In the genomic region with DNA sequence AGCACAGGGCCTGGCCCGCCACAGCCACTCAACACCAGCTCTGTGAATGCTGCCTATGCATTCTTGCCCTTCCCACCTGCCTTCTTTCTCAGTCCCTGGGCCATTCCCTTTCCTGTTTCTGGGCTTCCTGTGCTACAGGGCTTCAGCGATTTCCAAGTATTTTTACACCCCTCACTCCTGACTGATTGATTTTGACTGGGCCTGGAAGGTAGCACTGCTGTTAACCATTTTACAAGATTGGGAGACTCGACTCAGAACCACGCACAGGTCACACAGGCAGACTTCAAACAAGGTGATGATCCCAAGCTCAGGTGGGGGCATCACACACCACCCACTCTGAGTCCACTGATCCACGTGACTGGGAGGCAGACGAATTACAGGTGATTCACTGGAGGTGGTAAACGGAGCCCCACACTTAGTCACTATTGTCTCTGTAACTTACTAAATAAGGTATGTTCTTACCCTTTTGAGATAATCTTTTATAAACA, we compare ENCODE assay signal across 13 cellular contexts. TPM values are rescaled to one million over a fixed set of nuclear protein-coding genes. Genes with fewer than 3 reads are reported as not detected.
DNase-seq lines count a peak whose midpoint lies in the region; ATAC-seq and TF ChIP-seq lines count a peak whose summit lies in the region.
"Had no signal": no experiment of that assay in that cellular context is flagged by ENCODE, and none has a peak within 500 bp of the region (broad histone marks: within the 10 kb centered on the region; RNA-seq: fewer than 3 reads in every experiment).

No MANE protein-coding gene starts in this region.

- peak overlapping the region; percentile 60 for H3K4me3 Mint-ChIP-seq in Calu3 (ENCODE audit: low read depth, unreplicated experiment)
- H3K4me3 Mint-ChIP-seq in nephron progenitor cell, result peak overlapping the region; percentile 8
- H3K4me3 Mint-ChIP-seq in activated CD8-positive, alpha-beta T cell treated with anti-CD3 and anti-CD28 coated beads for 36 hours, result no peak overlapping the region
- H3K4me3 Mint-ChIP-seq in activated T-helper 2 cell treated with anti-CD3 and anti-CD28 coated beads, Interferon-gamma antibody, Interleukin-2, Interleukin-4, amounts not matched to agents 10 μg/mL and 5 μg/mL and 100 μg/mL, durations not matched to agents 14 hours and 24 hours and 36 hours (ENCODE audit: low read depth), result no peak overlapping the region
- H3K4me3 Mint-ChIP-seq: activated naive CD4-positive, alpha-beta T cell treated with anti-CD3 and anti-CD28 coated beads, Interleukin-2, amount 50 U/mL, for 24 hours; T-helper 2 cell treated with Interferon-gamma antibody and Interleukin-4, amounts not matched to agents 5 μg/mL and 100 μg/mL, for 36 hours had no signal

- DNase-seq in Calu3 (peak; percentile 46), NCI-H345 treated with DMSO at 0.1 percent for 48 hours (lab: John Stamatoyannopoulos, UW; ENCODE audit: unreplicated experiment) (peak; percentile 61), epithelial cell of prostate (ENCODE audit: low read depth, low spot score) (no peak), nephron progenitor cell (no peak), NCI-H510A (lab: John Stamatoyannopoulos, UW) (no peak), erythroblast (lab: John Stamatoyannopoulos, UW) (no peak)
- DNase-seq in activated CD8-positive, alpha-beta T cell treated with anti-CD3 and anti-CD28 coated beads for 36 hours, result no peak
- no peak for DNase-seq in activated T-helper 2 cell treated with anti-CD3 and anti-CD28 coated beads, Interferon-gamma antibody, Interleukin-2, Interleukin-4, amounts not matched to agents 10 μg/mL and 5 μg/mL and 100 μg/mL, durations not matched to agents 14 hours and 24 hours and 36 hours (ENCODE audit: low spot score)
- DNase-seq: activated CD8-positive, alpha-beta memory T cell treated with anti-CD3 and anti-CD28 coated beads for 24 hours; GDM1 had no signal

- CTCF ChIA-PET in Calu3 (lab: Charles Lee), result interaction anchor here (0.7 to 1.7 kb wide), 5 partner anchors 7 to 42 kb away, joined by 3 to 6 read pairs (median 3); a partner anchor contains a TSS
- CTCF ChIA-PET in activated CD8-positive, alpha-beta T cell treated with anti-CD3 and anti-CD28 coated beads for 36 hours (lab: Charles Lee), result no interaction called here

- POLR2A ChIA-PET in activated CD8-positive, alpha-beta T cell treated with anti-CD3 and anti-CD28 coated beads for 36 hours (lab: Charles Lee), result no interaction called here

- H3K4me1 Mint-ChIP-seq in Calu3 (ENCODE audit: low read depth, unreplicated experiment), result peaks cover 73% of the 10 kb centered on the region
- peaks cover 64% of the 10 kb centered on the region for H3K4me1 Mint-ChIP-seq in nephron progenitor cell
- no peaks in the 10 kb centered on the region for H3K4me1 Mint-ChIP-seq in activated CD8-positive, alpha-beta T cell treated with anti-CD3 and anti-CD28 coated beads for 36 hours (ENCODE audit: low read depth)
- peaks cover 16% of the 10 kb centered on the region for H3K4me1 Mint-ChIP-seq in activated T-helper 2 cell treated with anti-CD3 and anti-CD28 coated beads, Interferon-gamma antibody, Interleukin-2, Interleukin-4, amounts not matched to agents 10 μg/mL and 5 μg/mL and 100 μg/mL, durations not matched to agents 14 hours and 24 hours and 36 hours (ENCODE audit: low read depth)
- H3K4me1 Mint-ChIP-seq: activated naive CD4-positive, alpha-beta T cell treated with anti-CD3 and anti-CD28 coated beads, Interleukin-2, amount 50 U/mL, for 24 hours had no signal

- H3K9me3 Mint-ChIP-seq in Calu3 (ENCODE audit: low read depth, unreplicated experiment) (no peaks in the 10 kb centered on the region), nephron progenitor cell (no peaks in the 10 kb centered on the region)
- H3K9me3 Mint-ChIP-seq in activated CD8-positive, alpha-beta T cell treated with anti-CD3 and anti-CD28 coated beads for 36 hours, result no peaks in the 10 kb centered on the region
- no peaks in the 10 kb centered on the region for H3K9me3 Mint-ChIP-seq in activated T-helper 2 cell treated with anti-CD3 and anti-CD28 coated beads, Interferon-gamma antibody, Interleukin-2, Interleukin-4, amounts not matched to agents 10 μg/mL and 5 μg/mL and 100 μg/mL, durations not matched to agents 14 hours and 24 hours and 36 hours
- H3K9me3 Mint-ChIP-seq: activated naive CD4-positive, alpha-beta T cell treated with anti-CD3 and anti-CD28 coated beads, Interleukin-2, amount 50 U/mL, for 24 hours; T-helper 2 cell treated with Interferon-gamma antibody and Interleukin-4, amounts not matched to agents 5 μg/mL and 100 μg/mL, for 36 hours had no signal

- no peak for ATAC-seq in activated CD8-positive, alpha-beta T cell treated with anti-CD3 and anti-CD28 coated beads for 36 hours

- peak overlapping the region; percentile 96 for H3K27ac ChIP-seq in epithelial cell of prostate
- H3K27ac ChIP-seq: BLaER1 had no signal

- BruUV-seq in Calu3 (replicated peaks; lab: Mats Ljungman, UMichigan), result no TSS peak

- TF ChIP-seq POLR2A in erythroblast (IDR thresholded peaks at IDR 0.05; ENCODE audit: low read length), result no peak

- TF ChIP-seq CTCF in Calu3 (IDR thresholded peaks at IDR 0.05; ENCODE audit: unreplicated experiment) (no peak), nephron progenitor cell (IDR thresholded peaks at IDR 0.05) (no peak)
- TF ChIP-seq CTCF in activated CD8-positive, alpha-beta T cell treated with anti-CD3 and anti-CD28 coated beads for 36 hours (IDR thresholded peaks at IDR 0.05), result no peak

- intact Hi-C loops in Calu3 (cut with micrococcal nuclease; ENCODE audit: unreplicated experiment), result loop anchor here (1.0 to 2.0 kb wide), 2 partner anchors 20 to 79 kb away; no protein-coding TSS in a partner anchor
- intact Hi-C loops in activated CD8-positive, alpha-beta T cell treated with anti-CD3 and anti-CD28 coated beads for 36 hours (cut with micrococcal nuclease), result no loop called here
- intact Hi-C loops in activated T-helper 2 cell treated with anti-CD3 and anti-CD28 coated beads, Interferon-gamma antibody, Interleukin-2, Interleukin-4, amounts not matched to agents 10 μg/mL and 5 μg/mL and 100 μg/mL, durations not matched to agents 14 hours and 24 hours and 36 hours (cut with micrococcal nuclease), result loop anchor here (10.0 kb wide), 1 partner anchor 152 kb away; a partner anchor contains a TSS

- H3K36me3 Mint-ChIP-seq in Calu3 (ENCODE audit: insufficient read depth, unreplicated experiment), result peaks cover 40% of the 10 kb centered on the region
- no peaks in the 10 kb centered on the region for H3K36me3 Mint-ChIP-seq in nephron progenitor cell (ENCODE audit: low read depth)
- H3K36me3 Mint-ChIP-seq in activated CD8-positive, alpha-beta T cell treated with anti-CD3 and anti-CD28 coated beads for 36 hours (ENCODE audit: low read depth), result no peaks in the 10 kb centered on the region
- no peaks in the 10 kb centered on the region for H3K36me3 Mint-ChIP-seq in activated T-helper 2 cell treated with anti-CD3 and anti-CD28 coated beads, Interferon-gamma antibody, Interleukin-2, Interleukin-4, amounts not matched to agents 10 μg/mL and 5 μg/mL and 100 μg/mL, durations not matched to agents 14 hours and 24 hours and 36 hours (ENCODE audit: low read depth)
- H3K36me3 Mint-ChIP-seq: activated naive CD4-positive, alpha-beta T cell treated with anti-CD3 and anti-CD28 coated beads, Interleukin-2, amount 50 U/mL, for 24 hours had no signal

- H3K27ac Mint-ChIP-seq in Calu3 (ENCODE audit: unreplicated experiment) (peak overlapping the region; percentile 99), nephron progenitor cell (peak overlapping the region; percentile 92)
- no peak overlapping the region for H3K27ac Mint-ChIP-seq in activated CD8-positive, alpha-beta T cell treated with anti-CD3 and anti-CD28 coated beads for 36 hours
- H3K27ac Mint-ChIP-seq in activated T-helper 2 cell treated with anti-CD3 and anti-CD28 coated beads, Interferon-gamma antibody, Interleukin-2, Interleukin-4, amounts not matched to agents 10 μg/mL and 5 μg/mL and 100 μg/mL, durations not matched to agents 14 hours and 24 hours and 36 hours, result no peak overlapping the region
- H3K27ac Mint-ChIP-seq: activated naive CD4-positive, alpha-beta T cell treated with anti-CD3 and anti-CD28 coated beads, Interleukin-2, amount 50 U/mL, for 24 hours; T-helper 2 cell treated with Interferon-gamma antibody and Interleukin-4, amounts not matched to agents 5 μg/mL and 100 μg/mL, for 36 hours had no signal

- H3K27me3 Mint-ChIP-seq in Calu3 (ENCODE audit: unreplicated experiment) (no peaks in the 10 kb centered on the region), nephron progenitor cell (ENCODE audit: low read depth, poor library complexity) (peaks cover 4% of the 10 kb centered on the region)
- H3K27me3 Mint-ChIP-seq in activated CD8-positive, alpha-beta T cell treated with anti-CD3 and anti-CD28 coated beads for 36 hours, result peaks cover 6% of the 10 kb centered on the region
- peaks cover 13% of the 10 kb centered on the region for H3K27me3 Mint-ChIP-seq in activated T-helper 2 cell treated with anti-CD3 and anti-CD28 coated beads, Interferon-gamma antibody, Interleukin-2, Interleukin-4, amounts not matched to agents 10 μg/mL and 5 μg/mL and 100 μg/mL, durations not matched to agents 14 hours and 24 hours and 36 hours (ENCODE audit: low read depth)

RNA-seq across cellular contexts. Expression of a gene that starts 21.3 kb away (rescaled TPM):
- 25.0 and 28.3 TPM in 2 replicates for total RNA-seq in Calu3 (2022)
- total RNA-seq in activated CD8-positive, alpha-beta T cell treated with anti-CD3 and anti-CD28 coated beads for 36 hours, result 1 to 10 TPM in 1 of 2 experiments, under 1 TPM in 1; 0.58 to 1.3 TPM
- 9.2 and 9.4 TPM in 2 replicates for total RNA-seq in activated T-helper 2 cell treated with anti-CD3 and anti-CD28 coated beads, Interferon-gamma antibody, Interleukin-2, Interleukin-4, amounts not matched to agents 10 μg/mL and 5 μg/mL and 100 μg/mL, durations not matched to agents 14 hours and 24 hours and 36 hours

Comparison
In these comparisons a context has a peak if more than half of its experiments do, and no peak if none do; other contexts are left out.
1. DNase-seq: peak in Calu3 (single experiment) and NCI-H345 treated with DMSO at 0.1 percent for 48 hours (single experiment); none in epithelial cell of prostate (single experiment), nephron progenitor cell (single experiment), NCI-H510A (single experiment), erythroblast (0 of 2), activated CD8-positive, alpha-beta T cell treated with anti-CD3 and anti-CD28 coated beads for 36 hours (single experiment) and activated T-helper 2 cell treated with anti-CD3 and anti-CD28 coated beads, Interferon-gamma antibody, Interleukin-2, Interleukin-4, amounts not matched to agents 10 μg/mL and 5 μg/mL and 100 μg/mL, durations not matched to agents 14 hours and 24 hours and 36 hours (single experiment).
2. H3K27ac Mint-ChIP-seq: peak in Calu3 (single experiment) and nephron progenitor cell (single experiment); none in activated CD8-positive, alpha-beta T cell treated with anti-CD3 and anti-CD28 coated beads for 36 hours (single experiment) and activated T-helper 2 cell treated with anti-CD3 and anti-CD28 coated beads, Interferon-gamma antibody, Interleukin-2, Interleukin-4, amounts not matched to agents 10 μg/mL and 5 μg/mL and 100 μg/mL, durations not matched to agents 14 hours and 24 hours and 36 hours (single experiment).
3. H3K4me3 Mint-ChIP-seq: peak in Calu3 (single experiment) and nephron progenitor cell (single experiment); none in activated CD8-positive, alpha-beta T cell treated with anti-CD3 and anti-CD28 coated beads for 36 hours (single experiment) and activated T-helper 2 cell treated with anti-CD3 and anti-CD28 coated beads, Interferon-gamma antibody, Interleukin-2, Interleukin-4, amounts not matched to agents 10 μg/mL and 5 μg/mL and 100 μg/mL, durations not matched to agents 14 hours and 24 hours and 36 hours (single experiment).